In genomic region chr16:75238853-75239371, GRCh38 we compare ENCODE assay signal across 10 cellular contexts. TPM values are rescaled to one million over a fixed set of nuclear protein-coding genes. Genes with fewer than 3 reads are reported as not detected.
DNase-seq lines count a peak whose midpoint lies in the region; ATAC-seq, FAIRE-seq and TF ChIP-seq lines count a peak whose summit lies in the region.
"Had no signal": no experiment of that assay in that cellular context is flagged by ENCODE, and none has a peak within 500 bp of the region (broad histone marks: within the 10 kb centered on the region; RNA-seq: fewer than 3 reads in every experiment).

No MANE protein-coding gene starts in this region.

- H3K36me3 ChIP-seq in HEK293 (ENCODE audit: control insufficient read depth in 2 of 2, insufficient read depth in 1 of 2, low read length in 2 of 2) (peaks cover 0 to 80% of the 10 kb centered on the region in 2 experiments; a peak in 2 of 3 replicates), keratinocyte (ENCODE audit: control insufficient read depth in 2 of 2, extremely low read depth in 1 of 2, insufficient read depth in 2 of 2, low read length in 2 of 2) (peaks cover 46 to 61% of the 10 kb centered on the region in 2 experiments)

- no peaks in the 10 kb centered on the region for H3K27me3 ChIP-seq in keratinocyte (ENCODE audit: control insufficient read depth, extremely low read depth, insufficient read depth, low read length)

- POLR2A ChIA-PET in HEK293 (lab: Yijun Ruan, JAX) = no interaction called here

- no peak overlapping the region for H2AFZ ChIP-seq in keratinocyte (ENCODE audit: control insufficient read depth, low read length)

- no peak for TF ChIP-seq CTCF in HEK293 (tag by site-specific recombination; IDR thresholded peaks at IDR 0.05)
- TF ChIP-seq CTCF in brain (conservative IDR thresholded peaks at IDR 0.05) = peak in 1 of 2 experiments; percentile 12
- peak in 2 of 3 experiments; percentile 16 to 25 for TF ChIP-seq CTCF in keratinocyte (optimal IDR thresholded peaks at IDR 0.05 in 1 of 3, IDR thresholded peaks at IDR 0.05 in 1 of 3, conservative IDR thresholded peaks at IDR 0.05 in 1 of 3; ENCODE audit: extremely low read depth in 1 of 3, insufficient read depth in 2 of 3, low read length in 3 of 3)

- H3K9me3 ChIP-seq in HEK293 (ENCODE audit: control insufficient read depth, insufficient read depth, low read depth, low read length) (no peaks in the 10 kb centered on the region), keratinocyte (ENCODE audit: control insufficient read depth, low read depth, low read length) (no peaks in the 10 kb centered on the region)

- no peaks in the 10 kb centered on the region for H3K9me3 Mint-ChIP-seq in brain
- H3K9me3 Mint-ChIP-seq: activated T-cell treated with anti-CD3 and anti-CD28 coated beads, Interleukin-2, amount 50 U/mL, for 24 hours had no signal

- peaks cover 3% of the 10 kb centered on the region for H3K27me3 Mint-ChIP-seq in brain
- H3K27me3 Mint-ChIP-seq: activated T-cell treated with anti-CD3 and anti-CD28 coated beads, Interleukin-2, amount 50 U/mL, for 24 hours had no signal

- H3K4me1 ChIP-seq in HEK293 (ENCODE audit: control insufficient read depth, insufficient read depth, low read length) (peaks cover 4% of the 10 kb centered on the region; the same call in 1 of the 2 replicates), keratinocyte (ENCODE audit: control insufficient read depth, extremely low read depth, insufficient read depth, low read length) (peaks cover 28% of the 10 kb centered on the region)

- H3K79me2 ChIP-seq in keratinocyte (ENCODE audit: control insufficient read depth, insufficient read depth, low read length) = peaks cover 91% of the 10 kb centered on the region

- dilution Hi-C loops in keratinocyte (cut with MboI; ENCODE audit: extremely low pct_ligation_motif_present, low sequenced_read_pairs) = loop anchor here (25.0 kb wide), 1 partner anchor 148 kb away; no protein-coding TSS in a partner anchor

- CTCF ChIA-PET in HEK293 (lab: Yijun Ruan, JAX) = interaction anchor here (0.6 kb wide), 1 partner anchor 39 kb away, joined by 4 read pairs; no protein-coding TSS in a partner anchor

- peaks cover 41% of the 10 kb centered on the region for H3K4me1 Mint-ChIP-seq in brain

- peak overlapping the region; percentile 87 to 99 (median 94) for H3K27ac Mint-ChIP-seq in brain
- H3K27ac Mint-ChIP-seq: activated T-cell treated with anti-CD3 and anti-CD28 coated beads, Interleukin-2, amount 50 U/mL, for 24 hours had no signal

- peak overlapping the region; percentile 41 for H3K9ac ChIP-seq in keratinocyte (ENCODE audit: control insufficient read depth, extremely low read depth, insufficient read depth, low read length)

- H3K27ac ChIP-seq in HEK293 (ENCODE audit: extremely low read depth, low read depth, low read length) (0 out of 2 replicates have a peak overlapping the region, but pooled peaks have one; percentile 17), keratinocyte (ENCODE audit: control insufficient read depth, insufficient read depth, low read length) (peak overlapping the region; percentile 40)

- H3K36me3 Mint-ChIP-seq in brain = peaks cover 40% of the 10 kb centered on the region

- H3K4me3 Mint-ChIP-seq in brain = peak overlapping the region in 4 of 5 experiments; percentile 10 to 79 (median 39)
- H3K4me3 Mint-ChIP-seq: activated T-cell treated with anti-CD3 and anti-CD28 coated beads, Interleukin-2, amount 50 U/mL, for 24 hours had no signal

- H3K4me3 ChIP-seq in HEK293 (ENCODE audit: low read depth, low read length) = no peak overlapping the region
- no peak overlapping the region for H3K4me3 ChIP-seq in keratinocyte (ENCODE audit: control insufficient read depth in 2 of 3, extremely low read depth in 1 of 3, insufficient read depth in 2 of 3, low read depth in 1 of 3, low read length in 3 of 3)

- DNase-seq in keratinocyte (ENCODE audit: low read depth, low spot score) (no peak), superior temporal gyrus (ENCODE audit: extremely low spot score) (peak; percentile 73), SHP77 (lab: John Stamatoyannopoulos, UW) (no peak), NK-92 (lab: John Stamatoyannopoulos, UW; ENCODE audit: unreplicated experiment) (no peak)
- DNase-seq in activated CD4-positive, alpha-beta T cell treated with anti-CD3 and anti-CD28 coated beads for 1 hour = no peak
- DNase-seq: activated T-cell treated with anti-CD3 and anti-CD28 coated beads, Interleukin-2, amount 50 U/mL, for 24 hours; NCI-H748 treated with DMSO at 0.1 percent for 48 hours had no signal

- peak overlapping the region; percentile 17 for H3K4me2 ChIP-seq in keratinocyte (ENCODE audit: control insufficient read depth, extremely low read depth, insufficient read depth, low read depth, low read length)

- FAIRE-seq in keratinocyte (lab: Jason Lieb, UNC) = no peak

- no peak for ATAC-seq in HG03159 (IDR thresholded peaks at IDR 0.05; ENCODE audit: unreplicated experiment)

- peaks cover 12% of the 10 kb centered on the region for H4K20me1 ChIP-seq in keratinocyte (ENCODE audit: control insufficient read depth, extremely low read depth, insufficient read depth, low read length)

- no peaks in the 10 kb centered on the region for H3K9me1 ChIP-seq in keratinocyte (ENCODE audit: control insufficient read depth, extremely low read depth, insufficient read depth, low read length)

TF ChIP-seq in HEK293, 187 proteins besides CTCF, POLR2A, EP300 and RAD21:
- TF ChIP-seq ZIC2 (tag by site-specific recombination; IDR thresholded peaks at IDR 0.05) (peak; percentile 89), ZNF18 (tag by site-specific recombination; IDR thresholded peaks at IDR 0.05) (no peak), GLIS2 (tag by site-specific recombination; IDR thresholded peaks at IDR 0.05) (peak; percentile 26; the same call in 1 of the 2 replicates), ZSCAN16 (tag by site-specific recombination; IDR thresholded peaks at IDR 0.05) (no peak), SP7 (tag by site-specific recombination; IDR thresholded peaks at IDR 0.05) (peak; percentile 23; the same call in 1 of the 2 replicates), GLIS1 (tag by site-specific recombination; IDR thresholded peaks at IDR 0.05) (peak; percentile 96)

RNA-seq across cellular contexts. Expression of gene BCAR1, which starts 12.5 kb away (rescaled TPM):
- polyA plus RNA-seq in brain (ENCODE audit: insufficient read depth, low read depth, low replicate concordance) (76.8 TPM), keratinocyte (17.8 to 31.2 TPM (median 23.0 TPM) in 3 replicates)
- polyA plus RNA-seq in keratinocyte (2011; ENCODE audit: low read depth) = 5.9 TPM
- polyA plus RNA-seq in keratinocyte (2011; cell fraction: cytosol; rRNA removed) = 17.0 and 40.3 TPM in 2 replicates
- polyA plus RNA-seq in keratinocyte (2011; cell fraction: nucleus; rRNA removed) = 69.0 and 79.0 TPM in 2 replicates
- polyA plus RNA-seq in keratinocyte (2012; ENCODE audit: low replicate concordance) = 19.6 and 63.8 TPM in 2 replicates
- 11.9 to 55.2 TPM (median 18.5 TPM) in 3 replicates for polyA minus RNA-seq in keratinocyte
- polyA minus RNA-seq in keratinocyte (2011; cell fraction: cytosol; rRNA and poly(A)+ RNA removed) = 51.2 TPM
- polyA minus RNA-seq in keratinocyte (2011; cell fraction: nucleus; rRNA and poly(A)+ RNA removed) = 45.5 TPM in 2 replicates

RNA-seq across cellular contexts. Expression of gene CTRB1, which starts 20.1 kb away (rescaled TPM):
- polyA plus RNA-seq in brain (ENCODE audit: insufficient read depth, low read depth, low replicate concordance) = not detected
- polyA plus RNA-seq in keratinocyte = not detected in 3 replicates
- polyA plus RNA-seq in keratinocyte (2011; ENCODE audit: low read depth) = not detected
- not detected in 2 replicates for polyA plus RNA-seq in keratinocyte (2011; cell fraction: cytosol; rRNA removed)
- not detected in 2 replicates for polyA plus RNA-seq in keratinocyte (2011; cell fraction: nucleus; rRNA removed)
- 0.21 TPM in 1 of 2 replicates, not detected in the other for polyA plus RNA-seq in keratinocyte (2012; ENCODE audit: low replicate concordance)
- not detected in 3 replicates for polyA minus RNA-seq in keratinocyte
- polyA minus RNA-seq in keratinocyte (2011; cell fraction: cytosol; rRNA and poly(A)+ RNA removed) = not detected
- not detected in 2 replicates for polyA minus RNA-seq in keratinocyte (2011; cell fraction: nucleus; rRNA and poly(A)+ RNA removed)

RNA-seq across cellular contexts. Expression of gene CTRB2, which starts 32.0 kb away (rescaled TPM):
- polyA plus RNA-seq in brain (ENCODE audit: insufficient read depth, low read depth, low replicate concordance) (not detected), keratinocyte (not detected in 3 replicates)
- polyA plus RNA-seq in keratinocyte (2011; ENCODE audit: low read depth) = not detected
- polyA plus RNA-seq in keratinocyte (2011; cell fraction: cytosol; rRNA removed) = not detected in 2 replicates
- polyA plus RNA-seq in keratinocyte (2011; cell fraction: nucleus; rRNA removed) = not detected in 2 replicates
- polyA plus RNA-seq in keratinocyte (2012; ENCODE audit: low replicate concordance) = not detected in 2 replicates
- not detected in 3 replicates for polyA minus RNA-seq in keratinocyte
- polyA minus RNA-seq in keratinocyte (2011; cell fraction: cytosol; rRNA and poly(A)+ RNA removed) = not detected
- polyA minus RNA-seq in keratinocyte (2011; cell fraction: nucleus; rRNA and poly(A)+ RNA removed) = not detected in 2 replicates
